Comparison of ENCODE assay signal across 1 cellular context in the genomic region with DNA sequence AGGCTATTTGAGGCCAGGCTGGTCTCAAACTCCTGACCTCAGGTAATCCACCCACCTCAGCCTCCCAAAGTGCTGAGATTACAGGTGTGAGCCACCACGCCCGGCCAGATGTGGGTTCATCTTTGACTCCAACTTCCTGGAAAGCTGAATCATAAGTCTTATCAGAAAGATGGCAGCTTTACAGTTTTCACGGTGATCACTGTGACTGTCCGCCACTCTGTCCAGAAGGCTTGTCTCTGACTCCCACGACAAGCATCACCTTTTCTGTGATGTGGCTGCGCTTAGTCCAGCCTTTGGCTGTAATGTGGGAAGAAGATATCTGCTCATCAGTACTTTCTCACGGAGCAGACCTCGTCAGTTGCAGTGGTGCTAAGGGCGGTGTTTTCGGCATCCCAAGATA.
TF ChIP-seq lines count a peak whose summit lies in the region.

No MANE protein-coding gene starts in this region.

TF ChIP-seq in K562, 482 proteins besides CTCF, POLR2A, EP300 and RAD21 (continued from another document):
- TF ChIP-seq, protein P1, sequence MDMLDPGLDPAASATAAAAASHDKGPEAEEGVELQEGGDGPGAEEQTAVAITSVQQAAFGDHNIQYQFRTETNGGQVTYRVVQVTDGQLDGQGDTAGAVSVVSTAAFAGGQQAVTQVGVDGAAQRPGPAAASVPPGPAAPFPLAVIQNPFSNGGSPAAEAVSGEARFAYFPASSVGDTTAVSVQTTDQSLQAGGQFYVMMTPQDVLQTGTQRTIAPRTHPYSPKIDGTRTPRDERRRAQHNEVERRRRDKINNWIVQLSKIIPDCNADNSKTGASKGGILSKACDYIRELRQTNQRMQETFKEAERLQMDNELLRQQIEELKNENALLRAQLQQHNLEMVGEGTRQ (CRISPR knock-in tag; IDR thresholded peaks at IDR 0.05): no peak
- TF ChIP-seq ZNF561 (CRISPR knock-in tag; conservative IDR thresholded peaks at IDR 0.05) (no peak), ILK (tag; IDR thresholded peaks at IDR 0.05; ENCODE audit: borderline replicate concordance, low read depth) (no peak), TEAD1 (CRISPR knock-in tag; IDR thresholded peaks at IDR 0.05) (no peak), GATAD2A (IDR thresholded peaks at IDR 0.05) (no peak), NCOR1 (IDR thresholded peaks at IDR 0.05) (peak; percentile 68), ZNF695 (CRISPR knock-in tag; IDR thresholded peaks at IDR 0.05) (no peak), HSF4 (CRISPR knock-in tag; IDR thresholded peaks at IDR 0.05; ENCODE audit: borderline replicate concordance) (no peak), GTF2F1 (IDR thresholded peaks at IDR 0.05; ENCODE audit: low read depth, low read length) (no peak), KDM1A (IDR thresholded peaks at IDR 0.05) (peak; percentile 64 to 65; a peak in 3 of 4 replicates), SLC30A9 (CRISPR knock-in tag; IDR thresholded peaks at IDR 0.05) (no peak), ZNF316 (IDR thresholded peaks at IDR 0.05) (no peak), MTF1 (CRISPR knock-in tag; IDR thresholded peaks at IDR 0.05; ENCODE audit: borderline replicate concordance) (no peak), SREBF2 (CRISPR knock-in tag; IDR thresholded peaks at IDR 0.05) (no peak)
TF ChIP-seq in K562: peak in this region for 28.
